ENCODE assay signal across 16 cellular contexts in genomic region chr3:172155880-172156279, GRCh38.
DNase-seq lines count a peak whose midpoint lies in the region; ATAC-seq and TF ChIP-seq lines count a peak whose summit lies in the region.
"Had no signal": no experiment of that assay in that cellular context is flagged by ENCODE, and none has a peak within 500 bp of the region (broad histone marks: within the 10 kb centered on the region; RNA-seq: fewer than 3 reads in every experiment).

No MANE protein-coding gene starts in this region.

- H3K36me3 Mint-ChIP-seq in endothelial cell (ENCODE audit: low read depth, unreplicated experiment) (peaks cover 14% of the 10 kb centered on the region), nephron progenitor cell (ENCODE audit: low read depth) (peaks cover 9% of the 10 kb centered on the region)

- ATAC-seq in heart left ventricle (no peak), upper lobe of right lung (no peak)

- H3K9me3 ChIP-seq in heart left ventricle: peaks cover 0 to 4% (median 0%) of the 10 kb centered on the region in 12 donors
- H3K9me3 ChIP-seq in upper lobe of right lung: no peaks in the 10 kb centered on the region
- no peaks in the 10 kb centered on the region for H3K9me3 ChIP-seq in BE2C
- H3K9me3 ChIP-seq: spleen had no signal

- peaks cover 18 to 81% (median 67%) of the 10 kb centered on the region in 12 donors for H3K4me1 ChIP-seq in heart left ventricle
- H3K4me1 ChIP-seq in upper lobe of right lung: peaks cover 51% of the 10 kb centered on the region
- H3K4me1 ChIP-seq in BE2C: peaks cover 25% of the 10 kb centered on the region

- H3K9me3 Mint-ChIP-seq in endothelial cell (ENCODE audit: unreplicated experiment) (no peaks in the 10 kb centered on the region), nephron progenitor cell (no peaks in the 10 kb centered on the region)
- H3K9me3 Mint-ChIP-seq: naive B cell had no signal

- TF ChIP-seq CTCF in heart left ventricle (IDR thresholded peaks at IDR 0.05): no peak
- TF ChIP-seq CTCF in endothelial cell (IDR thresholded peaks at IDR 0.05; ENCODE audit: unreplicated experiment): no peak
- TF ChIP-seq CTCF in nephron progenitor cell (IDR thresholded peaks at IDR 0.05): no peak
- TF ChIP-seq CTCF in upper lobe of right lung (IDR thresholded peaks at IDR 0.05): no peak
- TF ChIP-seq CTCF in BE2C (IDR thresholded peaks at IDR 0.05; ENCODE audit: low read depth, low read length): no peak

- H3K27ac Mint-ChIP-seq in endothelial cell (ENCODE audit: unreplicated experiment) (peak overlapping the region; percentile 67), nephron progenitor cell (no peak overlapping the region)
- H3K27ac Mint-ChIP-seq: activated naive CD8-positive, alpha-beta T cell; naive B cell had no signal

- peak overlapping the region in 7 of 12 donors; percentile 3 to 88 (median 23) for H3K27ac ChIP-seq in heart left ventricle
- H3K27ac ChIP-seq in upper lobe of right lung: peak overlapping the region; percentile 33

- H3K4me1 Mint-ChIP-seq in endothelial cell (ENCODE audit: unreplicated experiment): peaks cover 86% of the 10 kb centered on the region
- peaks cover 81% of the 10 kb centered on the region for H3K4me1 Mint-ChIP-seq in nephron progenitor cell

- TF ChIP-seq POLR2A in heart left ventricle (IDR thresholded peaks at IDR 0.05): no peak

- no peaks in the 10 kb centered on the region for H3K27me3 ChIP-seq in heart left ventricle
- no peaks in the 10 kb centered on the region for H3K27me3 ChIP-seq in upper lobe of right lung
- no peaks in the 10 kb centered on the region for H3K27me3 ChIP-seq in BE2C
- H3K27me3 ChIP-seq: spleen had no signal

- DNase-seq in heart left ventricle: no peak
- DNase-seq in cardiac septum (ENCODE audit: low spot score): no peak
- no peak for DNase-seq in endothelial cell (ENCODE audit: low spot score)
- no peak for DNase-seq in nephron progenitor cell
- DNase-seq in upper lobe of right lung: no peak
- DNase-seq in SIG-M5 (lab: John Stamatoyannopoulos, UW): no peak
- DNase-seq in BE2C: no peak
- DNase-seq in HUDEP-2 (lab: John Stamatoyannopoulos, UW; ENCODE audit: unreplicated experiment in 76 of 76): no peak
- DNase-seq: ACHN, COR-L47, IMR-90, naive B cell, NCI-H774, spleen had no signal

- no peak overlapping the region for H3K4me3 Mint-ChIP-seq in endothelial cell (ENCODE audit: unreplicated experiment)
- H3K4me3 Mint-ChIP-seq in nephron progenitor cell: peak overlapping the region; percentile 56
- H3K4me3 Mint-ChIP-seq: activated naive CD8-positive, alpha-beta T cell; naive B cell; type B pancreatic cell had no signal

- intact Hi-C loops in heart left ventricle (cut with DNase I): loop anchor here in 2 of 10 donors (10.0 kb wide), 2 partner anchors 49 to 111 kb away; no protein-coding TSS in a partner anchor
- intact Hi-C loops in cardiac septum (cut with DNase I): no loop called here
- intact Hi-C loops in upper lobe of right lung (cut with DNase I): no loop called here

- H3K4me3 ChIP-seq in heart left ventricle: no peak overlapping the region
- H3K4me3 ChIP-seq in upper lobe of right lung: no peak overlapping the region
- no peak overlapping the region for H3K4me3 ChIP-seq in BE2C (ENCODE audit: low read depth, low read length)
- H3K4me3 ChIP-seq: spleen had no signal

- WGBS in heart left ventricle, 4 donors: 82 to 88% (median 88%) methylated on average over 3 of the region's 3 CpGs

- H3K36me3 ChIP-seq in heart left ventricle (no peaks in the 10 kb centered on the region), upper lobe of right lung (no peaks in the 10 kb centered on the region), BE2C (no peaks in the 10 kb centered on the region)
- H3K36me3 ChIP-seq: spleen had no signal

- H3K27me3 Mint-ChIP-seq in endothelial cell (ENCODE audit: unreplicated experiment) (peaks cover 3% of the 10 kb centered on the region), nephron progenitor cell (ENCODE audit: low read depth, poor library complexity) (peaks cover 3% of the 10 kb centered on the region)
- H3K27me3 Mint-ChIP-seq: activated naive CD8-positive, alpha-beta T cell; type B pancreatic cell had no signal
